ENCODE assay signal across 9 cellular contexts in the genomic region with DNA sequence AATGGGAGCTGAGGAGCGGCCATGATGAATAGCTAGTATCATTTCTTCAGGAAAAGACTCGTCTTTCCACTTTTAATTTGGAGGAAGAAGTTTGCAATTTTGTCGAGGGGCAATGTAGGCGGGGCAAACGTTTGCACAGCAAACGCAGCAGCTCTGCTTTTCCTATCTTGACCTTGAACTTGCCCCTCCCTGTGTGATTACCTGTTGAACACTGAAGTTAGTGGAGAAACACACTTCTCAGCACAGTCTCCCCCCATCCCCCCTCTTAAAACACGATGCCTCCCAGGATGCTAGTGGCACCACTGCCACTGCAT. TPM values are rescaled to one million over a fixed set of nuclear protein-coding genes. Genes with fewer than 3 reads are reported as not detected.
DNase-seq lines count a peak whose midpoint lies in the region; ATAC-seq and TF ChIP-seq lines count a peak whose summit lies in the region.
"Had no signal": no experiment of that assay in that cellular context is flagged by ENCODE, and none has a peak within 500 bp of the region (broad histone marks: within the 10 kb centered on the region; RNA-seq: fewer than 3 reads in every experiment).

No MANE protein-coding gene starts in this region.

- ATAC-seq in esophagus mucosa (no peak), GM21717 (IDR thresholded peaks at IDR 0.05; ENCODE audit: unreplicated experiment) (no peak)

- H3K4me1 ChIP-seq in breast epithelium (no peaks in the 10 kb centered on the region), mesodermal cell (ENCODE audit: control insufficient read depth, insufficient read depth, low read length, poor library complexity, severe bottlenecking) (no peaks in the 10 kb centered on the region)

- H3K36me3 ChIP-seq in breast epithelium = no peaks in the 10 kb centered on the region
- peaks cover 4% of the 10 kb centered on the region for H3K36me3 ChIP-seq in mesodermal cell (ENCODE audit: control insufficient read depth, insufficient read depth, low read length)

- H3K27ac ChIP-seq in breast epithelium (peak overlapping the region; percentile 56 to 85), mesodermal cell (ENCODE audit: low read depth, low read length, severe bottlenecking) (no peak overlapping the region)

- no peaks in the 10 kb centered on the region for H3K4me1 Mint-ChIP-seq in MCF 10A (ENCODE audit: insufficient read depth, unreplicated experiment)
- H3K4me1 Mint-ChIP-seq in brain = peaks cover 41% of the 10 kb centered on the region
- peaks cover 18% of the 10 kb centered on the region for H3K4me1 Mint-ChIP-seq in type B pancreatic cell (ENCODE audit: unreplicated experiment)

- peak overlapping the region; percentile 66 to 70 (median 70) for H3K4me3 ChIP-seq in breast epithelium
- peak overlapping the region; percentile 60 for H3K4me3 ChIP-seq in mesodermal cell (ENCODE audit: extremely low read depth, insufficient read depth, low read length, poor library complexity, severe bottlenecking)

- TF ChIP-seq POLR2A in breast epithelium (IDR thresholded peaks at IDR 0.05) = no peak

- BruUV-seq in MCF 10A (replicated peaks; lab: Mats Ljungman, UMichigan) = no TSS peak

- DNase-seq in breast epithelium (ENCODE audit: low spot score in 2 of 2) = no peak
- no peak for DNase-seq in MCF 10A (ENCODE audit: unreplicated experiment)
- no peak for DNase-seq in type B pancreatic cell (ENCODE audit: extremely low spot score, unreplicated experiment)
- no peak for DNase-seq in effector CD8-positive, alpha-beta T cell (lab: John Stamatoyannopoulos, UW)
- DNase-seq: activated CD4-positive, alpha-beta T cell treated with anti-CD3 and anti-CD28 coated beads for 4 hours had no signal

- 47 to 49% methylated on average over 4 to 7 of the region's 7 CpGs for WGBS in mesodermal cell (ENCODE audit: insufficient coverage in 2 of 2), 2 experiments

- CTCF ChIA-PET in MCF 10A (lab: Yijun Ruan, JAX) = interaction anchor here (0.6 to 1.7 kb wide), 5 partner anchors 18 to 455 kb away, joined by 3 to 9 read pairs (median 3); no protein-coding TSS in a partner anchor

- peaks cover 0 to 12% of the 10 kb centered on the region in 2 donors for H3K27me3 ChIP-seq in breast epithelium

- H3K27me3 Mint-ChIP-seq in MCF 10A (ENCODE audit: insufficient read depth, unreplicated experiment) (peaks cover 40% of the 10 kb centered on the region), brain (peaks cover 39% of the 10 kb centered on the region), type B pancreatic cell (peaks cover 68% of the 10 kb centered on the region)

- intact Hi-C loops in breast epithelium (cut with DNase I; ENCODE audit: low total_unique reads) (no loop called here), MCF 10A (cut with micrococcal nuclease) (no loop called here)

- no peaks in the 10 kb centered on the region for H3K36me3 Mint-ChIP-seq in MCF 10A (ENCODE audit: insufficient read depth, unreplicated experiment)
- H3K36me3 Mint-ChIP-seq in brain = peaks cover 21% of the 10 kb centered on the region
- no peaks in the 10 kb centered on the region for H3K36me3 Mint-ChIP-seq in type B pancreatic cell

- no peak overlapping the region for H3K4me3 Mint-ChIP-seq in MCF 10A (ENCODE audit: unreplicated experiment)
- peak overlapping the region; percentile 83 to 95 (median 93) for H3K4me3 Mint-ChIP-seq in brain
- H3K4me3 Mint-ChIP-seq in type B pancreatic cell = peak overlapping the region; percentile 89

- H3K9me3 ChIP-seq in breast epithelium = peaks cover 0 to under 1% of the 10 kb centered on the region in 2 donors
- H3K9me3 ChIP-seq in mesodermal cell (ENCODE audit: control insufficient read depth, low read length) = no peaks in the 10 kb centered on the region

- H3K9me3 Mint-ChIP-seq in MCF 10A (ENCODE audit: unreplicated experiment) = peaks cover 7% of the 10 kb centered on the region
- H3K9me3 Mint-ChIP-seq in brain = peaks cover 3 to 12% (median 6%) of the 10 kb centered on the region in 5 experiments
- H3K9me3 Mint-ChIP-seq in type B pancreatic cell = peaks cover 7% of the 10 kb centered on the region

- POLR2A ChIA-PET in MCF 10A (lab: Yijun Ruan, JAX) = no interaction called here

- peak in 1 of 3 donors; percentile 18 for TF ChIP-seq CTCF in breast epithelium (IDR thresholded peaks at IDR 0.05)
- no peak for TF ChIP-seq CTCF in MCF 10A (IDR thresholded peaks at IDR 0.05; ENCODE audit: unreplicated experiment)
- TF ChIP-seq CTCF in brain (conservative IDR thresholded peaks at IDR 0.05) = no peak
- TF ChIP-seq CTCF in type B pancreatic cell (conservative IDR thresholded peaks at IDR 0.05) = no peak

- H3K27ac Mint-ChIP-seq in MCF 10A (ENCODE audit: low read depth, unreplicated experiment) (no peak overlapping the region), brain (peak overlapping the region; percentile 91 to 98 (median 96)), type B pancreatic cell (peak overlapping the region; percentile 82)

RNA-seq across cellular contexts. Expression of gene EPDR1, which starts 0.2 kb away (rescaled TPM):
- total RNA-seq in breast epithelium (10 to 100 TPM in 2 of 3 donors, 1 to 10 TPM in 1; 8.2 to 37.8 (median 13.1) TPM), MCF 10A (2022) (not detected in 2 replicates), type B pancreatic cell (ENCODE audit: low replicate concordance) (0.90 and 6.1 TPM in 2 replicates), esophagus mucosa (0.64 TPM)
- 15.5 TPM for polyA plus RNA-seq in brain (ENCODE audit: insufficient read depth, low read depth, low replicate concordance)
- 15.0 TPM for polyA plus RNA-seq in mesodermal cell (2013, experiment 1 of 2)
- polyA plus RNA-seq in mesodermal cell (2013, experiment 2 of 2) = 13.4 TPM

RNA-seq across cellular contexts. Expression of gene SFRP4, which starts 3.6 kb away (rescaled TPM):
- total RNA-seq in breast epithelium (10 to 100 TPM; 13.3 to 27.2 (median 23.7) TPM), MCF 10A (2022) (not detected in 2 replicates), type B pancreatic cell (ENCODE audit: low replicate concordance) (0.14 and 4.4 TPM in 2 replicates), esophagus mucosa (not detected)
- polyA plus RNA-seq in brain (ENCODE audit: insufficient read depth, low read depth, low replicate concordance) = 0.81 TPM
- 1.5 TPM for polyA plus RNA-seq in mesodermal cell (2013, experiment 1 of 2)
- polyA plus RNA-seq in mesodermal cell (2013, experiment 2 of 2) = 0.71 TPM
